In genomic region chr10:86164216-86164774, GRCh38 we compare ENCODE assay signal across 28 cellular contexts.
DNase-seq lines count a peak whose midpoint lies in the region; ATAC-seq, FAIRE-seq and TF ChIP-seq lines count a peak whose summit lies in the region.
"Had no signal": no experiment of that assay in that cellular context is flagged by ENCODE, and none has a peak within 500 bp of the region (broad histone marks: within the 10 kb centered on the region; RNA-seq: fewer than 3 reads in every experiment).

No MANE protein-coding gene starts in this region.

- no peak for TF ChIP-seq RAD21 in HepG2 (CRISPR knock-in tag; IDR thresholded peaks at IDR 0.05)

- FAIRE-seq in HepG2 (lab: Jason Lieb, UNC) = no peak
- FAIRE-seq: TTC549 had no signal

- H3K79me2 ChIP-seq in HepG2 (ENCODE audit: insufficient read depth, low read length) = no peaks in the 10 kb centered on the region

- H3K27ac Mint-ChIP-seq in natural killer cell treated with Interleukin-12 subunit alpha and Interleukin-12 subunit beta and Interleukin-15 and Interleukin-18, amount 100 ng/mL, for 72 hours = no peak overlapping the region
- H3K27ac Mint-ChIP-seq: activated CD8-positive, alpha-beta memory T cell treated with anti-CD3 and anti-CD28 coated beads, Interleukin-2, amount 10 ng/mL, durations not matched to agents 7 days and 5 days; activated T-helper 1 cell treated with anti-CD3 and anti-CD28 coated beads, Interleukin-12 subunit alpha, Interleukin-12 subunit beta, Interleukin-2, Interleukin-4 antibody, amounts not matched to agents 30 ng/mL and 10 ng/mL and 1 ng/mL, durations not matched to agents 14 hours and 24 hours and 36 hours had no signal

- DNase-seq in MV-4-11 (lab: John Stamatoyannopoulos, UW) = peak; percentile 50
- no peak for DNase-seq in WERI-Rb-1
- peak; percentile 6 for DNase-seq in HepG2 (ENCODE audit: low spot score)
- DNase-seq in transverse colon = peak; percentile 27
- no peak for DNase-seq in natural killer cell treated with Interleukin-12 subunit alpha and Interleukin-12 subunit beta and Interleukin-15 and Interleukin-18, amount 100 ng/mL, for 72 hours (ENCODE audit: low spot score)
- no peak for DNase-seq in dedifferentiated amniotic fluid mesenchymal stem cell (ENCODE audit: extremely low spot score)
- DNase-seq in HCEC 1CT = no peak
- DNase-seq: activated CD4-positive, alpha-beta T cell treated with anti-CD3 and anti-CD28 coated beads for 48 hours; activated CD8-positive, alpha-beta memory T cell treated with anti-CD3 and anti-CD28 coated beads, Interleukin-2, amount 10 ng/mL, durations not matched to agents 7 days and 5 days; CD8-positive, alpha-beta memory T cell; cerebellar nuclear complex; DMS53; effector CD4-positive, alpha-beta T cell; erythroblast; foreskin keratinocyte; GF-D8; hippocampal formation; NCI-H1436 treated with DMSO at 0.1 percent for 48 hours; stimulated activated naive CD4-positive, alpha-beta T cell had no signal

- TF ChIP-seq CTCF in WERI-Rb-1 (IDR thresholded peaks at IDR 0.05; ENCODE audit: low read depth, low read length) (no peak), HepG2 (CRISPR knock-in tag; IDR thresholded peaks at IDR 0.05) (no peak), transverse colon (IDR thresholded peaks at IDR 0.05) (no peak)

- no peaks in the 10 kb centered on the region for H3K27me3 ChIP-seq in WERI-Rb-1 (ENCODE audit: insufficient read depth, low read depth, severe bottlenecking)
- H3K27me3 ChIP-seq in HepG2 (ENCODE audit: control insufficient read depth in 1 of 2, insufficient read depth in 2 of 2, low read length in 2 of 2) = peaks cover 5 to 6% of the 10 kb centered on the region in 2 experiments; a peak in 3 of 5 replicates
- no peaks in the 10 kb centered on the region for H3K27me3 ChIP-seq in transverse colon
- H3K27me3 ChIP-seq: ascending aorta, foreskin keratinocyte, neutrophil had no signal

- 21% methylated on average over 5 of the region's 6 CpGs for WGBS in HepG2 (ENCODE audit: low lambda C conversion rate)
- 69 to 76% methylated on average over 2 to 6 of the region's 6 CpGs for WGBS in transverse colon (ENCODE audit: low coverage in 1 of 2), 2 donors

- intact Hi-C loops in HepG2 (cut with micrococcal nuclease; ENCODE audit: unreplicated experiment) (no loop called here), transverse colon (cut with DNase I; ENCODE audit: low total_unique reads) (no loop called here)

- in situ Hi-C loops in HepG2 (cut with HindIII; ENCODE audit: extremely low pct_ligation_motif_present, low pct_unique_long_range_greater_than_20kb) (no loop called here), transverse colon (cut with MboI; ENCODE audit: low pct_ligation_motif_present in 1 of 4, low pct_unique_long_range_greater_than_20kb in 1 of 4, low sequenced_read_pairs in 3 of 4) (no loop called here)

- no peak for TF ChIP-seq POLR2A in HepG2 (IDR thresholded peaks at IDR 0.05; ENCODE audit: insufficient read depth in 1 of 2, low read depth in 2 of 2, low read length in 2 of 2)
- no peak for TF ChIP-seq POLR2A in transverse colon (IDR thresholded peaks at IDR 0.05)

- no peak overlapping the region for H3K9ac ChIP-seq in HepG2 (ENCODE audit: insufficient read depth, low read depth, low read length)

- H3K9me3 ChIP-seq in WERI-Rb-1 (ENCODE audit: severe bottlenecking) (no peaks in the 10 kb centered on the region), HepG2 (ENCODE audit: low read length) (no peaks in the 10 kb centered on the region), transverse colon (no peaks in the 10 kb centered on the region)
- H3K9me3 ChIP-seq: ascending aorta, neutrophil, prostate gland had no signal

- no peaks in the 10 kb centered on the region for H3K36me3 Mint-ChIP-seq in natural killer cell treated with Interleukin-12 subunit alpha and Interleukin-12 subunit beta and Interleukin-15 and Interleukin-18, amount 100 ng/mL, for 72 hours
- H3K36me3 Mint-ChIP-seq: activated CD8-positive, alpha-beta memory T cell treated with anti-CD3 and anti-CD28 coated beads, Interleukin-2, amount 10 ng/mL, durations not matched to agents 7 days and 5 days; activated naive CD4-positive, alpha-beta T cell treated with anti-CD3 and anti-CD28 coated beads, Interleukin-2, amount 50 U/mL, for 72 hours; CD8-positive, alpha-beta memory T cell had no signal

- no peaks in the 10 kb centered on the region for H3K27me3 Mint-ChIP-seq in natural killer cell treated with Interleukin-12 subunit alpha and Interleukin-12 subunit beta and Interleukin-15 and Interleukin-18, amount 100 ng/mL, for 72 hours
- H3K27me3 Mint-ChIP-seq: activated CD8-positive, alpha-beta memory T cell treated with anti-CD3 and anti-CD28 coated beads, Interleukin-2, amount 10 ng/mL, durations not matched to agents 7 days and 5 days had no signal

- H3K4me1 Mint-ChIP-seq in natural killer cell treated with Interleukin-12 subunit alpha and Interleukin-12 subunit beta and Interleukin-15 and Interleukin-18, amount 100 ng/mL, for 72 hours (ENCODE audit: low read depth in 2 of 2) = no peaks in the 10 kb centered on the region
- H3K4me1 Mint-ChIP-seq: activated CD8-positive, alpha-beta memory T cell treated with anti-CD3 and anti-CD28 coated beads, Interleukin-2, amount 10 ng/mL, durations not matched to agents 7 days and 5 days; CD8-positive, alpha-beta memory T cell had no signal

- peaks cover 34% of the 10 kb centered on the region for H3K4me1 ChIP-seq in HepG2 (ENCODE audit: insufficient read depth, low read length)
- peaks cover 0 to 17% (median 10%) of the 10 kb centered on the region in 4 donors for H3K4me1 ChIP-seq in transverse colon
- H3K4me1 ChIP-seq: ascending aorta, foreskin keratinocyte, prostate gland had no signal

- H3K27ac ChIP-seq in WERI-Rb-1 = peak overlapping the region; percentile 71
- no peak overlapping the region for H3K27ac ChIP-seq in HepG2 (ENCODE audit: extremely low read length, insufficient read depth, low read length)
- peak overlapping the region in 2 of 4 donors; percentile 29 to 59 for H3K27ac ChIP-seq in transverse colon
- H3K27ac ChIP-seq: ascending aorta, foreskin keratinocyte, neutrophil, prostate gland had no signal

- no peaks in the 10 kb centered on the region for H3K9me3 Mint-ChIP-seq in natural killer cell treated with Interleukin-12 subunit alpha and Interleukin-12 subunit beta and Interleukin-15 and Interleukin-18, amount 100 ng/mL, for 72 hours
- H3K9me3 Mint-ChIP-seq: activated naive CD4-positive, alpha-beta T cell treated with anti-CD3 and anti-CD28 coated beads, Interleukin-2, amount 50 U/mL, for 72 hours; activated T-helper 1 cell treated with anti-CD3 and anti-CD28 coated beads, Interleukin-12 subunit alpha, Interleukin-12 subunit beta, Interleukin-2, Interleukin-4 antibody, amounts not matched to agents 30 ng/mL and 10 ng/mL and 1 ng/mL, durations not matched to agents 14 hours and 24 hours and 36 hours; CD8-positive, alpha-beta memory T cell had no signal

- POLR2A ChIA-PET in HepG2 (lab: Yijun Ruan, JAX) = no interaction called here

- H3K36me3 ChIP-seq in WERI-Rb-1 = no peaks in the 10 kb centered on the region
- H3K36me3 ChIP-seq in HepG2 (replicated peaks in 1 of 2; ENCODE audit: control insufficient read depth in 1 of 2, insufficient read depth in 2 of 2, low read length in 2 of 2) = no peaks in the 10 kb centered on the region
- no peaks in the 10 kb centered on the region for H3K36me3 ChIP-seq in transverse colon
- H3K36me3 ChIP-seq: ascending aorta, neutrophil, prostate gland had no signal

- peak; percentile 32 for ATAC-seq in HepG2
- no peak for ATAC-seq in natural killer cell treated with Interleukin-12 subunit alpha and Interleukin-12 subunit beta and Interleukin-15 and Interleukin-18, amount 100 ng/mL, for 72 hours
- ATAC-seq: activated CD8-positive, alpha-beta memory T cell treated with anti-CD3 and anti-CD28 coated beads, Interleukin-2, amount 10 ng/mL, durations not matched to agents 7 days and 5 days; activated naive CD4-positive, alpha-beta T cell treated with anti-CD3 and anti-CD28 coated beads, Interleukin-2, amount 50 U/mL, for 72 hours; foreskin keratinocyte; Right ventricle myocardium inferior had no signal

- TF ChIP-seq EP300 in HepG2 (IDR thresholded peaks at IDR 0.05; ENCODE audit: low read depth in 2 of 2, low read length in 2 of 2) (no peak), HepG2 (CRISPR knock-in tag; IDR thresholded peaks at IDR 0.05; ENCODE audit: borderline replicate concordance) (no peak), transverse colon (IDR thresholded peaks at IDR 0.05; ENCODE audit: low read depth) (no peak)

- H3K4me3 ChIP-seq in WERI-Rb-1 (ENCODE audit: low read depth, low read length) (no peak overlapping the region), HepG2 (replicated peaks in 1 of 3; ENCODE audit: insufficient read depth in 1 of 3, low read depth in 2 of 3, low read length in 3 of 3) (peak overlapping the region in 1 of 3 experiments; percentile 15; a peak in 1 of 6 replicates), transverse colon (no peak overlapping the region)
- H3K4me3 ChIP-seq: ascending aorta, lung, prostate gland, smooth muscle cell had no signal

- CTCF ChIA-PET in HepG2 (lab: Yijun Ruan, JAX; ENCODE audit: low intra/inter-chr PET ratio, low total read pairs) = no interaction called here

- no peak overlapping the region for H3K4me3 Mint-ChIP-seq in natural killer cell treated with Interleukin-12 subunit alpha and Interleukin-12 subunit beta and Interleukin-15 and Interleukin-18, amount 100 ng/mL, for 72 hours
- H3K4me3 Mint-ChIP-seq: activated CD8-positive, alpha-beta memory T cell treated with anti-CD3 and anti-CD28 coated beads, Interleukin-2, amount 10 ng/mL, durations not matched to agents 7 days and 5 days; activated T-helper 1 cell treated with anti-CD3 and anti-CD28 coated beads, Interleukin-12 subunit alpha, Interleukin-12 subunit beta, Interleukin-2, Interleukin-4 antibody, amounts not matched to agents 30 ng/mL and 10 ng/mL and 1 ng/mL, durations not matched to agents 14 hours and 24 hours and 36 hours; CD8-positive, alpha-beta memory T cell had no signal

- H3K4me2 ChIP-seq in HepG2 (ENCODE audit: low read depth, low read length) = peak overlapping the region; percentile 54

- BruUV-seq in HepG2 (replicated peaks; lab: Mats Ljungman, UMichigan) = no TSS peak

- H4K20me1 ChIP-seq in HepG2 (ENCODE audit: insufficient read depth, low read length) = no peaks in the 10 kb centered on the region

- no peak overlapping the region for H2AFZ ChIP-seq in HepG2 (ENCODE audit: low read length)

TF ChIP-seq in HepG2, 621 proteins besides CTCF, POLR2A, EP300 and RAD21 (continues in another document):
- TF ChIP-seq ZNF331 (CRISPR knock-in tag; IDR thresholded peaks at IDR 0.05) = peak; percentile 97
- 0 out of 2 replicates have a peak, but pooled peaks have one; percentile 24 for TF ChIP-seq NCOR1 (IDR thresholded peaks at IDR 0.05; ENCODE audit: borderline replicate concordance, low read length)
- no peak for TF ChIP-seq ZNF614 (CRISPR knock-in tag; IDR thresholded peaks at IDR 0.05; ENCODE audit: borderline replicate concordance)

Comparison
In these comparisons a context has a peak if more than half of its experiments do, and no peak if none do; other contexts are left out.
1. DNase-seq: peak in MV-4-11 (single experiment), HepG2 (single experiment) and transverse colon (single experiment); none in WERI-Rb-1 (single experiment), natural killer cell treated with Interleukin-12 subunit alpha and Interleukin-12 subunit beta and Interleukin-15 and Interleukin-18, amount 100 ng/mL, for 72 hours (single experiment), dedifferentiated amniotic fluid mesenchymal stem cell (single experiment) and HCEC 1CT (single experiment).